In the genomic region with DNA sequence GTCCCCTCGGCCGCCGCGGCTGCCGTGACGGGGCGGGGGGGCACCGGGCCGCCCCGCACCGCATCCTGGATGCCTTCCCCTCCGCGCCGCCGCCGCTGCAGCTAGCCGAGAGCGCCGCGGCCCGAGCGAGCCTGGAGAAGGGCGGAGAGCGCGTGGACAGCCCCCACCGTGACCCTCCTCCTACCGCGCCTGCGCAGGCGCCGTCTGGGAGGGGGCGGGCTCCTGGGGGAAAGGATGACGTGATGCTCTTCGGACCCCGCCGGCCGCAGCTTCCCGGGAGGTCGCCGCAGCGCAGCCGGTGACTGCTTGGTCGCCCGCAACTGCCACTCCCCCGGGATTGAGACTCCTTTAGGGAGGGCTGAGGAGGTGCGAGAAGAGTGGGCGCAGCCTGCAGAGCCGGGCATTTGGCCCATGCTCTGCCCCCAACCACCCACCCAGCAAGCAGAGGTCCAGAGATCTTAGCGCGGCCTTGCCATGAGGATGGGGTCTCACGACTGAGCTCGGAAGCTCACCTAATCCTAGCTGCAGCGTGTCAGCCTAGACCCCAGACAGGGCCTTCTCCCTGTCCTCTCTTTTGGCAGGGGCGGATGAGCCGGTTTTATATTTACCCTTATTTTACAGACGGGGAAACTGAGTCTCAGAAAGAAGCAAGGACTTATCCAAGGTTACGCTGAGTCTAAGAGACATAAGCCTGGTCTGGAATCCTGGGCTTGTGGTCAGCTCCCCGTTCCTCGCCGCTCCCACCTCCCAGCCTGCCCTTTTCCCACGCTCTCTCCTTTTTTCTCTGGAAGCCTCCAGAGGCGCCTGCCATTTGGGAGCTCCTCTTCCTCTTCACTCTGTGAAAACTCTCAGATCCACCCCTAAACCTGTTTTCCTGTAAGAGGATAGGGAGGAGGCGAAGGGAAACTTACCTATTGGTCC, we compare ENCODE assay signal across 7 cellular contexts. TPM values are rescaled to one million over a fixed set of nuclear protein-coding genes. Genes with fewer than 3 reads are reported as not detected.
DNase-seq lines count a peak whose midpoint lies in the region; ATAC-seq and TF ChIP-seq lines count a peak whose summit lies in the region.

A gene (minus strand): TSS at position 140 of the 921 bp plus-strand sequence. CDS start 281 bp downstream, outside the sequence.

- no peak for TF ChIP-seq CTCF in lung (IDR thresholded peaks at IDR 0.05; ENCODE audit: control extremely low read depth, extremely low read depth)

- H3K27me3 ChIP-seq in lung (ENCODE audit: control insufficient read depth, insufficient read depth): no peaks in the 10 kb centered on the region

- peak within 1 kb of the TSS; percentile 97 for H3K4me3 ChIP-seq in lung

- ATAC-seq in GM18502 (IDR thresholded peaks at IDR 0.05; ENCODE audit: poor library complexity, unreplicated experiment) (peak; percentile 62), HG03354 (IDR thresholded peaks at IDR 0.05; ENCODE audit: poor library complexity, severe bottlenecking, unreplicated experiment) (peak; percentile 27), lung (ENCODE audit: insufficient read depth, low FRiP score) (peak; percentile 87)

- no peaks in the 10 kb centered on the region for H3K9me3 ChIP-seq in lung (ENCODE audit: control insufficient read depth in 2 of 2, insufficient read depth in 1 of 2, low read length in 1 of 2)

- H3K27ac ChIP-seq in lung (ENCODE audit: low read depth in 1 of 2, low read length in 1 of 2): peak within 1 kb of the TSS; percentile 95 to 99

- no peaks in the 10 kb centered on the region for H3K36me3 ChIP-seq in lung (ENCODE audit: control insufficient read depth in 2 of 2, insufficient read depth in 2 of 2, low read length in 2 of 2)

- peak; percentile 95 for DNase-seq in NCI-H69 (lab: John Stamatoyannopoulos, UW)
- DNase-seq in activated CD8-positive, alpha-beta memory T cell treated with anti-CD3 and anti-CD28 coated beads for 24 hours: peak; percentile 76
- peak; percentile 40 for DNase-seq in effector CD8-positive, alpha-beta T cell (lab: John Stamatoyannopoulos, UW)
- peak; percentile 84 for DNase-seq in lung (ENCODE audit: low spot score)
- peak; percentile 29 to 35 (median 34) for DNase-seq in stimulated activated CD4-positive, alpha-beta T cell treated with anti-CD3 and anti-CD28 coated beads, TNF-alpha, amount 100 ng/mL, for 4 hours (ENCODE audit: low read depth in 3 of 3)

- 8 to 12% methylated on average over 45 to 63 of the region's 63 CpGs for WGBS in lung, 2 donors

- peaks cover 7 to 9% of the 10 kb centered on the region in 2 donors for H3K4me1 ChIP-seq in lung (ENCODE audit: control insufficient read depth in 2 of 2, insufficient read depth in 2 of 2, low read length in 2 of 2)

RNA-seq across cellular contexts. Expression of the gene that starts here (rescaled TPM):
- 100 to 1,000 TPM in 1 of 2 donors, 10 to 100 TPM in 1; 91.0 to 152 TPM for total RNA-seq in lung
- 100 to 1,000 TPM in 1 of 2 donors, 10 to 100 TPM in 1; 20.8 to 134 TPM for polyA plus RNA-seq in lung

Comparison
In these comparisons a context has a peak if more than half of its experiments do, and no peak if none do; other contexts are left out.
1. Peak in every context shown above with its lines: DNase-seq, ATAC-seq, H3K4me3 ChIP-seq and H3K27ac ChIP-seq.
2. ATAC-seq: peak in every context shown above with its lines; median percentile 87 in lung; 62 in GM18502; 27 in HG03354.
3. DNase-seq: peak in every context shown above with its lines; median percentile 95 in NCI-H69; 84 in lung; 76 in activated CD8-positive, alpha-beta memory T cell treated with anti-CD3 and anti-CD28 coated beads for 24 hours; 40 in effector CD8-positive, alpha-beta T cell; 34 in stimulated activated CD4-positive, alpha-beta T cell treated with anti-CD3 and anti-CD28 coated beads, TNF-alpha, amount 100 ng/mL, for 4 hours.